19 cellular contexts compared by ENCODE assay signal in the genomic region with DNA sequence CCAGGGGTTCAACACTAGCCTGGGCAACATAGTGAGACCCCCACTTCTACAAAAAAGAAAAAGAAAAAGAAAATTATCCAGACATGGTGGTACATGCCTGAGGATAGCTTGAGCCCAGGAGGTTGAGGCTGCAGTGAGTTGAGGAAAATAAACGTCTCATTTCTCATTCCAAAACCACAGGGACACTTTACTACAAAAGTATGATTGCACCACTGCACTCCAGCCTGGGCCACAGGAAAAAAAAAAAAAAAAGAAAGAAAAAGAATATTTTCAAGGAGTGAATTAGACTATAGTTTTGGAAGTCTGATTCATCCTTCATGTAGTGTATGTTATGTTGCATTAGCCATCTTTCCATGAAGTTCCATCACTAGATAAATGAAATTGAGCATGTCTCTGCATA.
"Had no signal": no experiment of that assay in that cellular context is flagged by ENCODE, and none has a peak within 500 bp of the region (broad histone marks: within the 10 kb centered on the region; RNA-seq: fewer than 3 reads in every experiment).

No MANE protein-coding gene starts in this region.

- H3K27ac Mint-ChIP-seq: activated CD4-positive, alpha-beta memory T cell treated with anti-CD3 and anti-CD28 coated beads, Interleukin-2, amount 10 ng/mL, durations not matched to agents 7 days and 5 days; activated naive CD4-positive, alpha-beta T cell treated with anti-CD3 and anti-CD28 coated beads, Interleukin-2, amount 10 ng/mL, durations not matched to agents 7 days and 5 days; activated T-cell treated with anti-CD3 and anti-CD28 coated beads, Interleukin-2, amount 50 U/mL, for 24 hours; neural progenitor cell had no signal

- H3K27me3 ChIP-seq: heart right ventricle, neural progenitor cell, pancreas, sigmoid colon, stomach, vagina had no signal

- H3K9ac ChIP-seq: neural progenitor cell had no signal

- H3K4me2 ChIP-seq: neural progenitor cell had no signal

- H3K9me3 ChIP-seq: heart right ventricle, pancreas, sigmoid colon, stomach, vagina had no signal

- H3K4me3 Mint-ChIP-seq: activated CD4-positive, alpha-beta memory T cell treated with anti-CD3 and anti-CD28 coated beads, Interleukin-2, amount 10 ng/mL, durations not matched to agents 7 days and 5 days; activated naive CD4-positive, alpha-beta T cell treated with anti-CD3 and anti-CD28 coated beads, Interleukin-2, amount 10 ng/mL, durations not matched to agents 7 days and 5 days; activated T-cell treated with anti-CD3 and anti-CD28 coated beads, Interleukin-2, amount 50 U/mL, for 24 hours; brain; central memory CD8-positive, alpha-beta T cell; neural progenitor cell had no signal

- DNase-seq: activated CD4-positive, alpha-beta memory T cell treated with anti-CD3 and anti-CD28 coated beads, Interleukin-2, amount 10 ng/mL, durations not matched to agents 7 days and 5 days; activated CD4-positive, alpha-beta T cell treated with anti-CD3 and anti-CD28 coated beads for 4 hours; activated naive CD4-positive, alpha-beta T cell treated with anti-CD3 and anti-CD28 coated beads, Interleukin-2, amount 10 ng/mL, durations not matched to agents 7 days and 5 days; activated T-cell treated with anti-CD3 and anti-CD28 coated beads, Interleukin-2, amount 50 U/mL, for 24 hours; cortex of kidney; effector CD4-positive, alpha-beta T cell; heart right ventricle; left colon; pancreas; sigmoid colon; stimulated activated CD4-positive, alpha-beta T cell treated with anti-CD3 and anti-CD28 coated beads, Interleukin-1b, Interleukin-23, amount 100 ng/mL, for 48 hours; stomach; T-helper 1 cell; T1000 had no signal

- H3K36me3 ChIP-seq: heart right ventricle, neural progenitor cell, pancreas, sigmoid colon, stomach, vagina had no signal

- H3K27ac ChIP-seq: neural progenitor cell, pancreas, vagina had no signal

- H3K36me3 Mint-ChIP-seq: activated naive CD4-positive, alpha-beta T cell treated with anti-CD3 and anti-CD28 coated beads, Interleukin-2, amount 10 ng/mL, durations not matched to agents 7 days and 5 days; brain; neural progenitor cell had no signal

- ATAC-seq: heart right ventricle, left colon, pancreas had no signal

- H3K9me3 Mint-ChIP-seq: activated CD4-positive, alpha-beta memory T cell treated with anti-CD3 and anti-CD28 coated beads, Interleukin-2, amount 10 ng/mL, durations not matched to agents 7 days and 5 days; activated naive CD4-positive, alpha-beta T cell treated with anti-CD3 and anti-CD28 coated beads, Interleukin-2, amount 10 ng/mL, durations not matched to agents 7 days and 5 days; central memory CD8-positive, alpha-beta T cell; neural progenitor cell had no signal

- H3K4me3 ChIP-seq: heart right ventricle, lung, neural progenitor cell, pancreas, sigmoid colon, stomach, vagina had no signal

- H2AFZ ChIP-seq: neural progenitor cell had no signal
